1 cellular context compared by ENCODE assay signal in the genomic region with DNA sequence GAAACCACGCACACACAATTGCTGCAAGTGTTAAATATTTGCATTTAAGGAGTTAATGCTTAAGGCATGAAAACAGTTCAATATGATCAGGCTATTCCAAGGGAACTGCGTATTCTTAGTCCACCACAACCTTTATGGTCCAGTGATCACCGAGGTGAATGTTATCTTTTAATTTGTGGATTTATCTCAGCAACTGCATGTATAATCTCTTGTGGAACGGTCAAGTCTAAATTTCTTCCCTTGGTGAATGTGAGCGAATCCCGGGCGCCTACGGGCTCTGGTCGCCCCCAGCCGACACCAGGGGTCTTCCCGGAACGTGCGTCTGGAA.
TF ChIP-seq lines count a peak whose summit lies in the region.

No MANE protein-coding gene starts in this region.

TF ChIP-seq in GM12878, 131 proteins besides CTCF, POLR2A, EP300 and RAD21:
- TF ChIP-seq RFX5 (IDR thresholded peaks at IDR 0.05; ENCODE audit: low read depth, low read length): no peak
- TF ChIP-seq, protein P1, sequence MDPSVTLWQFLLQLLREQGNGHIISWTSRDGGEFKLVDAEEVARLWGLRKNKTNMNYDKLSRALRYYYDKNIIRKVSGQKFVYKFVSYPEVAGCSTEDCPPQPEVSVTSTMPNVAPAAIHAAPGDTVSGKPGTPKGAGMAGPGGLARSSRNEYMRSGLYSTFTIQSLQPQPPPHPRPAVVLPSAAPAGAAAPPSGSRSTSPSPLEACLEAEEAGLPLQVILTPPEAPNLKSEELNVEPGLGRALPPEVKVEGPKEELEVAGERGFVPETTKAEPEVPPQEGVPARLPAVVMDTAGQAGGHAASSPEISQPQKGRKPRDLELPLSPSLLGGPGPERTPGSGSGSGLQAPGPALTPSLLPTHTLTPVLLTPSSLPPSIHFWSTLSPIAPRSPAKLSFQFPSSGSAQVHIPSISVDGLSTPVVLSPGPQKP (IDR thresholded peaks at IDR 0.05; ENCODE audit: low read depth, low read length): 0 out of 2 replicates have a peak, but pooled peaks have one; percentile 22
TF ChIP-seq in GM12878: peak in this region for 1.
